In the genomic region with DNA sequence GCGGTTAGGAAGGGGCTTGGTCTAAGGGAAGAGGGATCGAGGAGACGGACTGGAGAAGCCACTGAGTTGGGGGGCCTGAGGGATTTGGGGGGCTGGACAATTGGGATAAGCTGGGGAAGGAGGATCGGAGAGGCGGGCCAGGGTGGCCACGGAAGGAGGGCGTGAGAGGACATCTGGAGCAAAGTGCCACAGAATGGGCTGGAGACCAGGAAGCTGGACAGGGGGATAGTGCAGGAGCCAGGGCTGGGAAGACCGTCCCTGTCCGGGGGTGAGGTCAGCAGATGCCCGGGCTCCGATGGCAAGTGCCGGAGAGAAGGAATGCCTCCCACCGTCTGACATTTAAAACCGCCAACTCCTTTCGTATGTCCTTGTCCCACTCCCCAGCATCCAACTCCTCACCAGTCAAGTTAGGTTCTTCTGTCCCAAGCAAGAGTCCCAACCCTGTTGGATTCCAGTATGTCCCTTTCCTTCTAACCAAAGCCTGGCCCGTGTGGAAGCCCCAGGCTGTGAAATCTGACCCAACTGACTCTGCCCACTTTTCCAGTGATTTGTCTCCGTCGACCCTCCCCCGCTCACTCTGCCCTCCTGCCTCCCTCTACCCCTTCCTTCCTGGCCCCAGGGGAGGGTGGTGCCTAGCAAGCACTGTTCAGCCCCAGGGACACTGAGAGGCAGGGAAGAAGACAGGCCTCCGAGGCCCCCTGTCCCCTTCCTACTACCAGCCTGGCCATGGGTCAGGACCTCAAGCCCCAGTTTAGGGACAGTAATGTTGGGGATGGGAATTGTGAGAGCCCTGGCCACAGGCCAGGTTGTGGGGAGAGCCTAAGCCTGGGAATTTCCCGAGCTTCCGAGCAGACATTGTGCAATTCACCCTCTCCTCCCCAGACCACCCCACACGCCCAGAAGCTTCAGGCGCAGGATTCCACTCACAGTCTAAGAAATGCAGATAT, we compare ENCODE assay signal across 8 cellular contexts. TPM values are rescaled to one million over a fixed set of nuclear protein-coding genes. Genes with fewer than 3 reads are reported as not detected.
DNase-seq lines count a peak whose midpoint lies in the region; ATAC-seq and TF ChIP-seq lines count a peak whose summit lies in the region.

No MANE protein-coding gene starts in this region.

- H3K4me1 Mint-ChIP-seq in activated T-helper 17 cell treated with anti-CD3 and anti-CD28 coated beads, Interleukin-2, amount 50 U/mL, for 72 hours, result no peaks in the 10 kb centered on the region

- H3K36me3 ChIP-seq in DOHH2 (ENCODE audit: control insufficient read depth, low read length) (no peaks in the 10 kb centered on the region), Karpas-422 (ENCODE audit: insufficient read depth, low read length) (no peaks in the 10 kb centered on the region)

- peaks cover 6% of the 10 kb centered on the region for H3F3A ChIP-seq in DOHH2 (ENCODE audit: control insufficient read depth, insufficient read depth)

- intact Hi-C loops in left ventricle myocardium superior (cut with micrococcal nuclease), result no loop called here

- H3K4me3 ChIP-seq in DOHH2 (ENCODE audit: low read length), result peak overlapping the region; percentile 73
- peak overlapping the region; percentile 68 for H3K4me3 ChIP-seq in Karpas-422 (ENCODE audit: low read length)

- no peaks in the 10 kb centered on the region for H4K20me1 ChIP-seq in DOHH2 (ENCODE audit: control insufficient read depth, insufficient read depth, low read depth, low read length)
- no peaks in the 10 kb centered on the region for H4K20me1 ChIP-seq in Karpas-422 (ENCODE audit: insufficient read depth, low read depth, low read length)

- H3K4me2 ChIP-seq in DOHH2 (ENCODE audit: low read length) (peak overlapping the region; percentile 63), Karpas-422 (ENCODE audit: low read depth, low read length, poor library complexity, severe bottlenecking) (peak overlapping the region; percentile 71)

- H3K79me2 ChIP-seq in DOHH2 (ENCODE audit: control insufficient read depth, low read length) (no peaks in the 10 kb centered on the region), Karpas-422 (ENCODE audit: low read length) (peaks cover 8% of the 10 kb centered on the region; the same call in 1 of the 2 replicates)

- H2AFZ ChIP-seq in Karpas-422 (ENCODE audit: low read length), result no peak overlapping the region; the same call in 1 of the 2 replicates

- peak overlapping the region; percentile 58 for H3K27ac Mint-ChIP-seq in activated T-helper 17 cell treated with anti-CD3 and anti-CD28 coated beads, Interleukin-2, amount 50 U/mL, for 72 hours

- DNase-seq in Karpas-422, result no peak
- peak; percentile 45 for DNase-seq in left ventricle myocardium superior
- DNase-seq in renal cortical epithelial cell (ENCODE audit: low read depth), result peak; percentile 83
- no peak for DNase-seq in NCI-H1930 (lab: John Stamatoyannopoulos, UW)
- no peak for DNase-seq in stimulated activated CD4-positive, alpha-beta T cell treated with anti-CD3 and anti-CD28 coated beads, Interleukin-4, amount 100 ng/mL, for 4 hours

- no peaks in the 10 kb centered on the region for H3K9me3 ChIP-seq in DOHH2 (ENCODE audit: control insufficient read depth, insufficient read depth, low read length)
- no peaks in the 10 kb centered on the region for H3K9me3 ChIP-seq in Karpas-422 (ENCODE audit: low read length)

- no peak overlapping the region for H3K27ac ChIP-seq in DOHH2 (ENCODE audit: low read depth, low read length)
- peak overlapping the region; percentile 66 for H3K27ac ChIP-seq in Karpas-422 (ENCODE audit: low read length)

- peak overlapping the region; percentile 82 for H3K4me3 Mint-ChIP-seq in activated T-helper 17 cell treated with anti-CD3 and anti-CD28 coated beads, Interleukin-2, amount 50 U/mL, for 72 hours

- H3K9me3 Mint-ChIP-seq in activated T-helper 17 cell treated with anti-CD3 and anti-CD28 coated beads, Interleukin-2, amount 50 U/mL, for 72 hours, result no peaks in the 10 kb centered on the region

- H3K9me2 ChIP-seq in DOHH2 (replicated peaks; ENCODE audit: control insufficient read depth, low read length) (no peaks in the 10 kb centered on the region), Karpas-422 (replicated peaks; ENCODE audit: insufficient read depth, low read length) (no peaks in the 10 kb centered on the region)

- ATAC-seq in activated T-helper 17 cell treated with anti-CD3 and anti-CD28 coated beads, Interleukin-2, amount 50 U/mL, for 72 hours (replicated peaks), result no peak
- ATAC-seq in left ventricle myocardium superior (peak; percentile 11), GM19397 (IDR thresholded peaks at IDR 0.05; ENCODE audit: unreplicated experiment) (no peak)

- peak overlapping the region; percentile 80 for H3K9ac ChIP-seq in Karpas-422 (ENCODE audit: low read length)

- H3K4me1 ChIP-seq in DOHH2 (ENCODE audit: control insufficient read depth, low read length) (peaks cover 42% of the 10 kb centered on the region), Karpas-422 (ENCODE audit: low read length) (peaks cover 85% of the 10 kb centered on the region)

- no peaks in the 10 kb centered on the region for H3K36me3 Mint-ChIP-seq in activated T-helper 17 cell treated with anti-CD3 and anti-CD28 coated beads, Interleukin-2, amount 50 U/mL, for 72 hours (ENCODE audit: low read depth)

- no peak for TF ChIP-seq CTCF in DOHH2 (IDR thresholded peaks at IDR 0.05; ENCODE audit: low read depth, low read length, poor library complexity, severe bottlenecking)

- H3K27me3 Mint-ChIP-seq in activated T-helper 17 cell treated with anti-CD3 and anti-CD28 coated beads, Interleukin-2, amount 50 U/mL, for 72 hours, result no peaks in the 10 kb centered on the region

- H3K27me3 ChIP-seq in DOHH2 (ENCODE audit: control insufficient read depth, low read length) (peaks cover 8% of the 10 kb centered on the region; the same call in 1 of the 2 replicates), Karpas-422 (ENCODE audit: low read length) (no peaks in the 10 kb centered on the region)

RNA-seq across cellular contexts. Expression of gene TMBIM1, which starts 31.5 kb away (rescaled TPM):
- total RNA-seq in Karpas-422 (2014; rRNA removed; shearing (Covaris generic); ENCODE audit: low replicate concordance), result 17.0 and 23.3 TPM in 2 replicates
- 10 to 100 TPM; 50.9 to 62.0 TPM for total RNA-seq in activated T-helper 17 cell treated with anti-CD3 and anti-CD28 coated beads, Interleukin-2, amount 50 U/mL, for 72 hours
- total RNA-seq in left ventricle myocardium superior (109 TPM), renal cortical epithelial cell (165 and 404 TPM in 2 replicates)

RNA-seq across cellular contexts. Expression of gene CATIP, which starts 32.9 kb away (rescaled TPM):
- total RNA-seq in Karpas-422 (2014; rRNA removed; shearing (Covaris generic); ENCODE audit: low replicate concordance), result not detected in 2 replicates
- total RNA-seq in activated T-helper 17 cell treated with anti-CD3 and anti-CD28 coated beads, Interleukin-2, amount 50 U/mL, for 72 hours, result not detected
- total RNA-seq in left ventricle myocardium superior (not detected), renal cortical epithelial cell (0.65 TPM in 1 of 2 replicates, not detected in the other)

RNA-seq across cellular contexts. Expression of gene PNKD, which starts 53.5 kb away (rescaled TPM):
- total RNA-seq in Karpas-422 (2014; rRNA removed; shearing (Covaris generic); ENCODE audit: low replicate concordance), result 26.5 and 60.1 TPM in 2 replicates
- total RNA-seq in activated T-helper 17 cell treated with anti-CD3 and anti-CD28 coated beads, Interleukin-2, amount 50 U/mL, for 72 hours, result 10 to 100 TPM; 21.1 to 30.9 TPM
- total RNA-seq in left ventricle myocardium superior (67.1 TPM), renal cortical epithelial cell (37.2 and 74.1 TPM in 2 replicates)

RNA-seq across cellular contexts. Expression of gene AAMP, which starts 53.9 kb away (rescaled TPM):
- 77.6 and 204 TPM in 2 replicates for total RNA-seq in Karpas-422 (2014; rRNA removed; shearing (Covaris generic); ENCODE audit: low replicate concordance)
- 10 to 100 TPM; 60.0 to 77.5 TPM for total RNA-seq in activated T-helper 17 cell treated with anti-CD3 and anti-CD28 coated beads, Interleukin-2, amount 50 U/mL, for 72 hours
- total RNA-seq in left ventricle myocardium superior (47.7 TPM), renal cortical epithelial cell (144 and 167 TPM in 2 replicates)

RNA-seq across cellular contexts. Expression of gene SLC11A1, which starts 58.3 kb away (rescaled TPM):
- 1.9 TPM in 1 of 2 replicates, not detected in the other for total RNA-seq in Karpas-422 (2014; rRNA removed; shearing (Covaris generic); ENCODE audit: low replicate concordance)
- under 1 TPM; 0.09 to 0.19 TPM for total RNA-seq in activated T-helper 17 cell treated with anti-CD3 and anti-CD28 coated beads, Interleukin-2, amount 50 U/mL, for 72 hours
- total RNA-seq in left ventricle myocardium superior (4.5 TPM), renal cortical epithelial cell (0.05 TPM in 1 of 2 replicates, not detected in the other)

Comparison
In these comparisons a context has a peak if more than half of its experiments do, and no peak if none do; other contexts are left out.
1. DNase-seq: peak in left ventricle myocardium superior (single experiment) and renal cortical epithelial cell (single experiment); none in Karpas-422 (single experiment), NCI-H1930 (0 of 2) and stimulated activated CD4-positive, alpha-beta T cell treated with anti-CD3 and anti-CD28 coated beads, Interleukin-4, amount 100 ng/mL, for 4 hours (0 of 2).